8 cellular contexts compared by ENCODE assay signal in genomic region chr12:100741084-100741711, GRCh38. TPM values are rescaled to one million over a fixed set of nuclear protein-coding genes. Genes with fewer than 3 reads are reported as not detected.
A peak's percentile ranks its signal among the peaks of the same experiment; 100 is the strongest.
DNase-seq lines count a peak whose midpoint lies in the region; ATAC-seq, FAIRE-seq and TF ChIP-seq lines count a peak whose summit lies in the region.
"Had no signal": no experiment of that assay in that cellular context is flagged by ENCODE, and none has a peak within 500 bp of the region (broad histone marks: within the 10 kb centered on the region; RNA-seq: fewer than 3 reads in every experiment).

No MANE protein-coding gene starts in this region.

- 67% methylated on average over 3 of the region's 3 CpGs for WGBS in hepatocyte (ENCODE audit: low lambda C conversion rate, missing lambda C conversion rate)

- H3K27me3 ChIP-seq in hepatocyte = no peaks in the 10 kb centered on the region

- H3K36me3 ChIP-seq in SK-N-MC (ENCODE audit: insufficient read depth, low read length) = no peaks in the 10 kb centered on the region
- no peaks in the 10 kb centered on the region for H3K36me3 ChIP-seq in hepatocyte (replicated peaks; ENCODE audit: insufficient read depth, low read depth)

- H3K9ac ChIP-seq in SK-N-MC (ENCODE audit: insufficient read length) = no peak overlapping the region

- H3K4me1 ChIP-seq in hepatocyte (ENCODE audit: insufficient read depth) = no peaks in the 10 kb centered on the region

- H4K20me1 ChIP-seq in hepatocyte (ENCODE audit: insufficient read depth, poor library complexity, severe bottlenecking) = no peaks in the 10 kb centered on the region

- DNase-seq in EL (peak; percentile 28), SK-N-MC (ENCODE audit: low read depth, low spot score) (peak; percentile 20), hepatocyte (ENCODE audit: low spot score) (peak; percentile 30), urothelium cell line (ENCODE audit: low spot score) (peak; percentile 27), ureter (ENCODE audit: low spot score) (no peak)

- no peaks in the 10 kb centered on the region for H3K79me2 ChIP-seq in hepatocyte

- H2AFZ ChIP-seq in hepatocyte = no peak overlapping the region

- no peak overlapping the region for H3K4me3 ChIP-seq in SK-N-MC
- H3K4me3 ChIP-seq in hepatocyte = no peak overlapping the region

- H3K9me3 ChIP-seq in SK-N-MC (ENCODE audit: low read depth, low read length) = no peaks in the 10 kb centered on the region
- H3K9me3 ChIP-seq in hepatocyte (ENCODE audit: low read depth) = no peaks in the 10 kb centered on the region

- no peak overlapping the region for H3K4me2 ChIP-seq in hepatocyte

- ATAC-seq in HG02678 (IDR thresholded peaks at IDR 0.05; ENCODE audit: unreplicated experiment) (peak; percentile 45), GM21825 (IDR thresholded peaks at IDR 0.05; ENCODE audit: unreplicated experiment) (no peak)

- no peaks in the 10 kb centered on the region for H3K9me2 ChIP-seq in hepatocyte (replicated peaks; ENCODE audit: insufficient read depth)

- H3K27ac ChIP-seq in SK-N-MC = no peak overlapping the region
- no peak overlapping the region for H3K27ac ChIP-seq in hepatocyte

- peak; percentile 70 for TF ChIP-seq CTCF in hepatocyte (IDR thresholded peaks at IDR 0.05; ENCODE audit: poor library complexity)

- no peak for FAIRE-seq in urothelium cell line (lab: Jason Lieb, UNC)

RNA-seq across cellular contexts. Expression of gene ANO4, which starts 53.4 kb away (rescaled TPM):
- 2.3 and 2.6 TPM in 2 replicates for total RNA-seq in hepatocyte
- 1.5 and 1.6 TPM in 2 replicates for polyA plus RNA-seq in hepatocyte
- total RNA-seq in ureter = 4.1 TPM
- total RNA-seq: T-helper 1 cell treated with Interleukin-12 subunit alpha and Interleukin-12 subunit beta and Interleukin-4 antibody, amounts not matched to agents 30 ng/mL and 1 ng/mL, for 36 hours had no signal
